1 cellular context compared by ENCODE assay signal in the genomic region with DNA sequence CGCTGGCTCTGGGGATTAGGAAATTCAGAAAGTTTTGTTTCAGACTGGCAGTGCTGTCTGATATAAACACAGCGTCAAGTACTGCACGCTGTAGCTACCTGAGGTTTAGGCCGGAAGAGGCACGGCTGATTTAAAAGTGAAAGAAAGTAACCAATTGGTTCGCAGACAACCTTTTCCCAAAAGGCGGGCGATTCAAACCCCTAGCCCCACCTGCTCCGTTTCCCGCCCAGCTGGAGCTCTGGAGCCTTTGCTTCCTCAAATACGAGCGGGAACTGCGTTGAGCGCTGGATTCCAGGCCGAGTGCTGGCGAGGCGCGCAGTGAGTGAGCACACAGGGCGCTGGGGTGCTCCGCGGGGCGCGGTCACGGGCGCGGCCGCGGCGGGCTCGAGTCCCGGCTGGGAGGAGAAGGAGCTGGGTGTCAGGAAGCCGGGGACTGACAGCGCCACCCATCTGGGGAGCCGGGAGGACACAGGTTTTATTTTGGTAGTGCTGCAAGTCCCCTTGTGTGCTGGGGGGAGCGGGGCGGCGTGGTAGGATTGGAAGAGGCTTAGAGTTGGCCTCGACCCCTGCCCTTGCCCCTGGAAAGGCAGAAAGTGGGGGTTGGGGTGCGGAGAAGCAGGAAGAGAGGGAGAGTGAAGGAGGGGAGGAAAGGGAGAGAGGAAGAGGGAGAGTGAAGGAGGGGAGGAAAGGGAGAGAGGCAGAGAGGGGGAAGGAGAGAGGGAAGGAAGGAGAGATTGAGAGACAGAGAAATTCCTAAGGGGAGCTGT.
TF ChIP-seq lines count a peak whose summit lies in the region.

No MANE protein-coding gene starts in this region.

TF ChIP-seq in K562, 482 proteins besides CTCF, POLR2A, EP300 and RAD21 (continued from another document and continues in another):
- TF ChIP-seq, protein P1, sequence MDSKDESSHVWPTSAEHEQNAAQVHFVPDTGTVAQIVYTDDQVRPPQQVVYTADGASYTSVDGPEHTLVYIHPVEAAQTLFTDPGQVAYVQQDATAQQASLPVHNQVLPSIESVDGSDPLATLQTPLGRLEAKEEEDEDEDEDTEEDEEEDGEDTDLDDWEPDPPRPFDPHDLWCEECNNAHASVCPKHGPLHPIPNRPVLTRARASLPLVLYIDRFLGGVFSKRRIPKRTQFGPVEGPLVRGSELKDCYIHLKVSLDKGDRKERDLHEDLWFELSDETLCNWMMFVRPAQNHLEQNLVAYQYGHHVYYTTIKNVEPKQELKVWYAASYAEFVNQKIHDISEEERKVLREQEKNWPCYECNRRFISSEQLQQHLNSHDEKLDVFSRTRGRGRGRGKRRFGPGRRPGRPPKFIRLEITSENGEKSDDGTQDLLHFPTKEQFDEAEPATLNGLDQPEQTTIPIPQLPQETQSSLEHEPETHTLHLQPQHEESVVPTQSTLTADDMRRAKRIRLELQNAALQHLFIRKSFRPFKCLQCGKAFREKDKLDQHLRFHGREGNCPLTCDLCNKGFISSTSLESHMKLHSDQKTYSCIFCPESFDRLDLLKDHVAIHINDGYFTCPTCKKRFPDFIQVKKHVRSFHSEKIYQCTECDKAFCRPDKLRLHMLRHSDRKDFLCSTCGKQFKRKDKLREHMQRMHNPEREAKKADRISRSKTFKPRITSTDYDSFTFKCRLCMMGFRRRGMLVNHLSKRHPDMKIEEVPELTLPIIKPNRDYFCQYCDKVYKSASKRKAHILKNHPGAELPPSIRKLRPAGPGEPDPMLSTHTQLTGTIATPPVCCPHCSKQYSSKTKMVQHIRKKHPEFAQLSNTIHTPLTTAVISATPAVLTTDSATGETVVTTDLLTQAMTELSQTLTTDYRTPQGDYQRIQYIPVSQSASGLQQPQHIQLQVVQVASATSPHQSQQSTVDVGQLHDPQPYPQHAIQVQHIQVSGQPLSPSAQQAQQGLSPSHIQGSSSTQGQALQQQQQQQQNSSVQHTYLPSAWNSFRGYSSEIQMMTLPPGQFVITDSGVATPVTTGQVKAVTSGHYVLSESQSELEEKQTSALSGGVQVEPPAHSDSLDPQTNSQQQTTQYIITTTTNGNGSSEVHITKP (IDR thresholded peaks at IDR 0.05; ENCODE audit: partially characterized antibody), result peak; percentile 24
- TF ChIP-seq HMGN3 (IDR thresholded peaks at IDR 0.05; ENCODE audit: borderline replicate concordance, extremely low read depth, insufficient read length, low read depth, low read length) (peak; percentile 59), POLR2B (IDR thresholded peaks at IDR 0.05; ENCODE audit: low read depth, partially characterized antibody) (peak; percentile 28), MECOM (CRISPR knock-in tag; IDR thresholded peaks at IDR 0.05) (no peak), STAT5A (IDR thresholded peaks at IDR 0.05; ENCODE audit: borderline replicate concordance, low read length) (no peak), XRCC3 (IDR thresholded peaks at IDR 0.05) (no peak), KLF16 (IDR thresholded peaks at IDR 0.05) (no peak), HCFC1 (IDR thresholded peaks at IDR 0.05; ENCODE audit: low read depth, low read length) (peak; percentile 30; the same call in 1 of the 2 replicates), PHB2 (IDR thresholded peaks at IDR 0.05; ENCODE audit: low read depth) (peak; percentile 76), MEIS2 (IDR thresholded peaks at IDR 0.05; ENCODE audit: partially characterized antibody) (peak; percentile 26), TAF15 (IDR thresholded peaks at IDR 0.05; ENCODE audit: low read depth, low read length) (no peak), ELF4 (CRISPR knock-in tag; IDR thresholded peaks at IDR 0.05) (peak; percentile 66; the same call in 1 of the 2 replicates), LARP7 (IDR thresholded peaks at IDR 0.05) (peak; percentile 82), ZNF586 (CRISPR knock-in tag; conservative IDR thresholded peaks at IDR 0.05) (no peak), TARDBP (IDR thresholded peaks at IDR 0.05) (0 out of 2 replicates have a peak, but pooled peaks have one; percentile 56), MTA3 (IDR thresholded peaks at IDR 0.05; ENCODE audit: borderline replicate concordance) (peak; percentile 80; the same call in 1 of the 2 replicates), KHSRP (IDR thresholded peaks at IDR 0.05) (no peak), ZNF232 (CRISPR knock-in tag; IDR thresholded peaks at IDR 0.05) (peak; percentile 97), POLR3A (IDR thresholded peaks at IDR 0.05; ENCODE audit: borderline replicate concordance, extremely low read depth, insufficient read depth, insufficient read length) (no peak), ASH1L (IDR thresholded peaks at IDR 0.05; ENCODE audit: borderline replicate concordance, low read depth, partially characterized antibody) (peak; percentile 62), KDM4B (IDR thresholded peaks at IDR 0.05; ENCODE audit: borderline replicate concordance in 2 of 2, low read depth in 1 of 2) (no peak), PHF20 (IDR thresholded peaks at IDR 0.05; ENCODE audit: partially characterized antibody) (no peak), BCOR (IDR thresholded peaks at IDR 0.05) (no peak), E2F3 (CRISPR knock-in tag; IDR thresholded peaks at IDR 0.05) (peak; percentile 99), ZNF224 (CRISPR knock-in tag; IDR thresholded peaks at IDR 0.05) (peak; percentile 96), NCOA1 (IDR thresholded peaks at IDR 0.05; ENCODE audit: low read depth) (peak; percentile 25; the same call in 1 of the 2 replicates), JUN (IDR thresholded peaks at IDR 0.05; ENCODE audit: borderline replicate concordance, low read depth, low read length) (no peak; the same call in 1 of the 2 replicates), JUN (CRISPR knock-in tag; IDR thresholded peaks at IDR 0.05; ENCODE audit: borderline replicate concordance) (peak; percentile 94; the same call in 1 of the 2 replicates), ZNF584 (CRISPR knock-in tag; IDR thresholded peaks at IDR 0.05; ENCODE audit: low read depth) (0 out of 2 replicates have a peak, but pooled peaks have one; percentile 53), MAZ (CRISPR knock-in tag; conservative IDR thresholded peaks at IDR 0.05 in 1 of 2, IDR thresholded peaks at IDR 0.05 in 1 of 2) (peak; percentile 56 to 94; a peak in 3 of 4 replicates), DIDO1 (tag; IDR thresholded peaks at IDR 0.05; ENCODE audit: low read depth) (no peak), SRF (CRISPR knock-in tag; IDR thresholded peaks at IDR 0.05) (no peak), MCM5 (IDR thresholded peaks at IDR 0.05; ENCODE audit: low read depth) (no peak), NR3C1 (CRISPR knock-in tag; IDR thresholded peaks at IDR 0.05) (peak; percentile 92), HNRNPL (IDR thresholded peaks at IDR 0.05; ENCODE audit: low read depth, low read length) (no peak), HNRNPLL (IDR thresholded peaks at IDR 0.05; ENCODE audit: low read depth, low read length, poor library complexity, severe bottlenecking) (peak; percentile 56)
- TF ChIP-seq, protein P2, sequence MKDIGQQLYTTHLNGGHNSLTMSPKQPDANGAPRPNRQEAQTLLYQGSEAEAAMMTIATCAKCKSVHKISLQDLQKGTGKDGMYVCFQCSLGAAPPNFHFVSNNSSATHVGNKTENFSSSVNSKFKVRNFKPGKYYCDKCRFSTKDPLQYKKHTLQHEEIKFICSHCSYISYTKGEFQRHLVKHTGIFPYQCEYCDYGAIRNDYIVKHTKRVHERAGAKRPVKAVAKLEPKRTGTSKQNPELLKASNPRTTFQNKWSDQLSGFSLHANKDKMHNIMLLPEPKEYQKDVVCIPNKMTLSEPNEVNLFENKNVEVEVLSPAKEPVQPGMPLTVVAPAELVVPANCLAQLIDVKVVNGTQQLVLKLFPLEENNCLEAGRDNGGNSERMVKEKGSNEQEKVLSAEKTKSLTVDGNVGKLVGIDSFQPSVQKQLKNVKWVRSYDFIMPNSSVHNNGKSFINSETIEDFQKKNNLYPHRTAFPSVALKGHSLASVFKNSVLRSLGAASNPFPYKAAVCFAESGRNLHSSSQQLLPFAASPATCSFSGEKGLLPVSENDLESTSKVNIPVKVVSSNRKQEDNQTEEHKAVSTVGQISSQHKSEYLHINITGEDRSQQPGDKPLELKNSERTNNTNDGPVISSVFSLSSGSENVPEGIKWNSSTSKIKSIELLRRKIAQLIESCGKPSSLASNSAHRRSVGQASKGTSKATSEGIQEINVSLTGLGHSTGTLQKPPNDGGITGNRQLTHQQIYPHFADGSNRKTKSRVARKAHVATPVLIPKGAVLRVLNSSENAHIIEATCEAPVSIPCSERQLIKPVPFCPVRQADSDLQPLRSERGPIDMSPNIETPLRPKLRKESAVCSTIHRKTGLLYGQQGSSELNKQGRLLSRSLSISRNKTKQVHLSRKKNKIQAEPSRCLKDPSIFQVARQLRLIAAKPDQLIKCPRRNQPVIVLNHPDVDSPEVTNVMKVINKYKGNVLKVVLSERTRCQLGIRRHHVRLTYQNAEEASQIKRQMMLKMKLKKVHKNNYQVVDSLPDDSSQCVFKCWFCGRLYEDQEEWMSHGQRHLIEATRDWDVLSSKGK (CRISPR knock-in tag; IDR thresholded peaks at IDR 0.05), result no peak
- TF ChIP-seq, protein P3, sequence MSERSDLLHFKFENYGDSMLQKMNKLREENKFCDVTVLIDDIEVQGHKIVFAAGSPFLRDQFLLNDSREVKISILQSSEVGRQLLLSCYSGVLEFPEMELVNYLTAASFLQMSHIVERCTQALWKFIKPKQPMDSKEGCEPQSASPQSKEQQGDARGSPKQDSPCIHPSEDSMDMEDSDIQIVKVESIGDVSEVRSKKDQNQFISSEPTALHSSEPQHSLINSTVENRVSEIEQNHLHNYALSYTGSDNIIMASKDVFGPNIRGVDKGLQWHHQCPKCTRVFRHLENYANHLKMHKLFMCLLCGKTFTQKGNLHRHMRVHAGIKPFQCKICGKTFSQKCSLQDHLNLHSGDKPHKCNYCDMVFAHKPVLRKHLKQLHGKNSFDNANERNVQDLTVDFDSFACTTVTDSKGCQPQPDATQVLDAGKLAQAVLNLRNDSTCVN (CRISPR knock-in tag; IDR thresholded peaks at IDR 0.05), result peak; percentile 93
- TF ChIP-seq, protein P4, sequence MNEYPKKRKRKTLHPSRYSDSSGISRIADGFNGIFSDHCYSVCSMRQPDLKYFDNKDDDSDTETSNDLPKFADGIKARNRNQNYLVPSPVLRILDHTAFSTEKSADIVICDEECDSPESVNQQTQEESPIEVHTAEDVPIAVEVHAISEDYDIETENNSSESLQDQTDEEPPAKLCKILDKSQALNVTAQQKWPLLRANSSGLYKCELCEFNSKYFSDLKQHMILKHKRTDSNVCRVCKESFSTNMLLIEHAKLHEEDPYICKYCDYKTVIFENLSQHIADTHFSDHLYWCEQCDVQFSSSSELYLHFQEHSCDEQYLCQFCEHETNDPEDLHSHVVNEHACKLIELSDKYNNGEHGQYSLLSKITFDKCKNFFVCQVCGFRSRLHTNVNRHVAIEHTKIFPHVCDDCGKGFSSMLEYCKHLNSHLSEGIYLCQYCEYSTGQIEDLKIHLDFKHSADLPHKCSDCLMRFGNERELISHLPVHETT (CRISPR knock-in tag; conservative IDR thresholded peaks at IDR 0.05 in 1 of 2, IDR thresholded peaks at IDR 0.05 in 1 of 2), result peak in 1 of 2 experiments; percentile 56; a peak in 1 of 4 replicates
- TF ChIP-seq, protein P5, sequence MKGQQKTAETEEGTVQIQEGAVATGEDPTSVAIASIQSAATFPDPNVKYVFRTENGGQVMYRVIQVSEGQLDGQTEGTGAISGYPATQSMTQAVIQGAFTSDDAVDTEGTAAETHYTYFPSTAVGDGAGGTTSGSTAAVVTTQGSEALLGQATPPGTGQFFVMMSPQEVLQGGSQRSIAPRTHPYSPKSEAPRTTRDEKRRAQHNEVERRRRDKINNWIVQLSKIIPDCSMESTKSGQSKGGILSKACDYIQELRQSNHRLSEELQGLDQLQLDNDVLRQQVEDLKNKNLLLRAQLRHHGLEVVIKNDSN (CRISPR knock-in tag; IDR thresholded peaks at IDR 0.05), result peak; percentile 19; the same call in 1 of the 2 replicates
- TF ChIP-seq, protein P6, sequence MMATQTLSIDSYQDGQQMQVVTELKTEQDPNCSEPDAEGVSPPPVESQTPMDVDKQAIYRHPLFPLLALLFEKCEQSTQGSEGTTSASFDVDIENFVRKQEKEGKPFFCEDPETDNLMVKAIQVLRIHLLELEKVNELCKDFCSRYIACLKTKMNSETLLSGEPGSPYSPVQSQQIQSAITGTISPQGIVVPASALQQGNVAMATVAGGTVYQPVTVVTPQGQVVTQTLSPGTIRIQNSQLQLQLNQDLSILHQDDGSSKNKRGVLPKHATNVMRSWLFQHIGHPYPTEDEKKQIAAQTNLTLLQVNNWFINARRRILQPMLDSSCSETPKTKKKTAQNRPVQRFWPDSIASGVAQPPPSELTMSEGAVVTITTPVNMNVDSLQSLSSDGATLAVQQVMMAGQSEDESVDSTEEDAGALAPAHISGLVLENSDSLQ (IDR thresholded peaks at IDR 0.05), result peak; percentile 62
- TF ChIP-seq, protein P7, sequence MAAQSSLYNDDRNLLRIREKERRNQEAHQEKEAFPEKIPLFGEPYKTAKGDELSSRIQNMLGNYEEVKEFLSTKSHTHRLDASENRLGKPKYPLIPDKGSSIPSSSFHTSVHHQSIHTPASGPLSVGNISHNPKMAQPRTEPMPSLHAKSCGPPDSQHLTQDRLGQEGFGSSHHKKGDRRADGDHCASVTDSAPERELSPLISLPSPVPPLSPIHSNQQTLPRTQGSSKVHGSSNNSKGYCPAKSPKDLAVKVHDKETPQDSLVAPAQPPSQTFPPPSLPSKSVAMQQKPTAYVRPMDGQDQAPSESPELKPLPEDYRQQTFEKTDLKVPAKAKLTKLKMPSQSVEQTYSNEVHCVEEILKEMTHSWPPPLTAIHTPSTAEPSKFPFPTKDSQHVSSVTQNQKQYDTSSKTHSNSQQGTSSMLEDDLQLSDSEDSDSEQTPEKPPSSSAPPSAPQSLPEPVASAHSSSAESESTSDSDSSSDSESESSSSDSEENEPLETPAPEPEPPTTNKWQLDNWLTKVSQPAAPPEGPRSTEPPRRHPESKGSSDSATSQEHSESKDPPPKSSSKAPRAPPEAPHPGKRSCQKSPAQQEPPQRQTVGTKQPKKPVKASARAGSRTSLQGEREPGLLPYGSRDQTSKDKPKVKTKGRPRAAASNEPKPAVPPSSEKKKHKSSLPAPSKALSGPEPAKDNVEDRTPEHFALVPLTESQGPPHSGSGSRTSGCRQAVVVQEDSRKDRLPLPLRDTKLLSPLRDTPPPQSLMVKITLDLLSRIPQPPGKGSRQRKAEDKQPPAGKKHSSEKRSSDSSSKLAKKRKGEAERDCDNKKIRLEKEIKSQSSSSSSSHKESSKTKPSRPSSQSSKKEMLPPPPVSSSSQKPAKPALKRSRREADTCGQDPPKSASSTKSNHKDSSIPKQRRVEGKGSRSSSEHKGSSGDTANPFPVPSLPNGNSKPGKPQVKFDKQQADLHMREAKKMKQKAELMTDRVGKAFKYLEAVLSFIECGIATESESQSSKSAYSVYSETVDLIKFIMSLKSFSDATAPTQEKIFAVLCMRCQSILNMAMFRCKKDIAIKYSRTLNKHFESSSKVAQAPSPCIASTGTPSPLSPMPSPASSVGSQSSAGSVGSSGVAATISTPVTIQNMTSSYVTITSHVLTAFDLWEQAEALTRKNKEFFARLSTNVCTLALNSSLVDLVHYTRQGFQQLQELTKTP (IDR thresholded peaks at IDR 0.05; ENCODE audit: low read depth in 1 of 2, partially characterized antibody in 2 of 2), result no peak
